ENCODE assay signal across 17 cellular contexts in genomic region chr4:114281561-114281960, GRCh38.
DNase-seq lines count a peak whose midpoint lies in the region; ATAC-seq and TF ChIP-seq lines count a peak whose summit lies in the region.
"Had no signal": no experiment of that assay in that cellular context is flagged by ENCODE, and none has a peak within 500 bp of the region (broad histone marks: within the 10 kb centered on the region; RNA-seq: fewer than 3 reads in every experiment).

No MANE protein-coding gene starts in this region.

- H3K4me3 Mint-ChIP-seq in activated CD4-positive, alpha-beta memory T cell treated with anti-CD3 and anti-CD28 coated beads for 36 hours: no peak overlapping the region
- no peak overlapping the region for H3K4me3 Mint-ChIP-seq in CD8-positive, alpha-beta T cell
- H3K4me3 Mint-ChIP-seq in effector memory CD8-positive, alpha-beta T cell: no peak overlapping the region
- H3K4me3 Mint-ChIP-seq: activated T-cell treated with anti-CD3 and anti-CD28 coated beads, Interleukin-2, amount 50 U/mL, for 72 hours; nephron; type B pancreatic cell had no signal

- H3K36me3 Mint-ChIP-seq in activated CD4-positive, alpha-beta memory T cell treated with anti-CD3 and anti-CD28 coated beads for 36 hours: no peaks in the 10 kb centered on the region
- H3K36me3 Mint-ChIP-seq in CD8-positive, alpha-beta T cell: no peaks in the 10 kb centered on the region
- H3K36me3 Mint-ChIP-seq in effector memory CD8-positive, alpha-beta T cell (ENCODE audit: insufficient read depth): no peaks in the 10 kb centered on the region
- H3K36me3 Mint-ChIP-seq: type B pancreatic cell had no signal

- H3K27ac ChIP-seq in SJSA1: peak overlapping the region; percentile 87
- H3K27ac ChIP-seq in CD8-positive, alpha-beta T cell (ENCODE audit: low read depth, low read length): no peak overlapping the region
- H3K27ac ChIP-seq: adrenal gland; BLaER1 treated with 17β-estradiol and CSF1 and Interleukin-3, amounts not matched to agents 10 nM and 100 nM; esophagus muscularis mucosa had no signal

- intact Hi-C loops in activated CD4-positive, alpha-beta memory T cell treated with anti-CD3 and anti-CD28 coated beads for 36 hours (cut with micrococcal nuclease): no loop called here
- intact Hi-C loops in CD8-positive, alpha-beta T cell (cut with DNase I, micrococcal nuclease): no loop called here

- H3K4me3 ChIP-seq in SJSA1: no peak overlapping the region
- H3K4me3 ChIP-seq in fibroblast of mammary gland (ENCODE audit: control insufficient read depth, low read depth, low read length): no peak overlapping the region
- no peak overlapping the region for H3K4me3 ChIP-seq in skeletal muscle cell (ENCODE audit: low read depth, low read length)
- no peak overlapping the region for H3K4me3 ChIP-seq in CD8-positive, alpha-beta T cell (ENCODE audit: low read depth, low read length)
- H3K4me3 ChIP-seq: adrenal gland; BLaER1 treated with 17β-estradiol and CSF1 and Interleukin-3, amounts not matched to agents 10 nM and 100 nM; esophagus muscularis mucosa had no signal

- no peaks in the 10 kb centered on the region for H3K27me3 ChIP-seq in SJSA1 (replicated peaks)
- no peaks in the 10 kb centered on the region for H3K27me3 ChIP-seq in CD8-positive, alpha-beta T cell (ENCODE audit: insufficient read depth, low read length)
- H3K27me3 ChIP-seq: adrenal gland; BLaER1 treated with 17β-estradiol and CSF1 and Interleukin-3, amounts not matched to agents 10 nM and 100 nM; esophagus muscularis mucosa had no signal

- DNase-seq in EL (peak; percentile 83), SJSA1 (ENCODE audit: low read depth in 1 of 2, low spot score in 2 of 2) (peak in 1 of 2 experiments; percentile 78), fibroblast of mammary gland (ENCODE audit: low read depth) (peak; percentile 40), skeletal muscle cell (ENCODE audit: low read depth) (peak; percentile 69)
- no peak for DNase-seq in activated CD4-positive, alpha-beta memory T cell treated with anti-CD3 and anti-CD28 coated beads for 36 hours
- no peak for DNase-seq in CD8-positive, alpha-beta T cell
- DNase-seq in effector memory CD8-positive, alpha-beta T cell: no peak
- DNase-seq: activated CD4-positive, alpha-beta T cell treated with anti-CD3 and anti-CD28 coated beads, Interleukin-2, amount 50 U/mL, for 4 hours; activated T-cell treated with anti-CD3 and anti-CD28 coated beads, Interleukin-2, amount 50 U/mL, for 72 hours; adrenal gland; DMS79; NCI-H187 had no signal

- H3K4me1 ChIP-seq in SJSA1 (replicated peaks): peaks cover 29% of the 10 kb centered on the region
- no peaks in the 10 kb centered on the region for H3K4me1 ChIP-seq in CD8-positive, alpha-beta T cell (ENCODE audit: insufficient read depth, low read length)
- H3K4me1 ChIP-seq: adrenal gland had no signal

- H3K9me3 ChIP-seq in SJSA1 (replicated peaks): 0 out of 2 replicates have a peak, but pooled peaks cover 5% of the 10 kb centered on the region
- no peaks in the 10 kb centered on the region for H3K9me3 ChIP-seq in CD8-positive, alpha-beta T cell (ENCODE audit: low read length)
- H3K9me3 ChIP-seq: adrenal gland had no signal

- H3K27ac Mint-ChIP-seq in activated CD4-positive, alpha-beta memory T cell treated with anti-CD3 and anti-CD28 coated beads for 36 hours: no peak overlapping the region
- H3K27ac Mint-ChIP-seq in CD8-positive, alpha-beta T cell: no peak overlapping the region
- H3K27ac Mint-ChIP-seq in effector memory CD8-positive, alpha-beta T cell: no peak overlapping the region
- H3K27ac Mint-ChIP-seq: activated T-cell treated with anti-CD3 and anti-CD28 coated beads, Interleukin-2, amount 50 U/mL, for 72 hours; nephron; type B pancreatic cell had no signal

- no peaks in the 10 kb centered on the region for H3K9me3 Mint-ChIP-seq in activated CD4-positive, alpha-beta memory T cell treated with anti-CD3 and anti-CD28 coated beads for 36 hours
- H3K9me3 Mint-ChIP-seq in CD8-positive, alpha-beta T cell: no peaks in the 10 kb centered on the region
- H3K9me3 Mint-ChIP-seq in effector memory CD8-positive, alpha-beta T cell: peaks cover 0 to 2% of the 10 kb centered on the region in 2 donors

- no peaks in the 10 kb centered on the region for H3K27me3 Mint-ChIP-seq in activated CD4-positive, alpha-beta memory T cell treated with anti-CD3 and anti-CD28 coated beads for 36 hours
- peaks cover 5% of the 10 kb centered on the region for H3K27me3 Mint-ChIP-seq in CD8-positive, alpha-beta T cell (ENCODE audit: low read depth)
- peaks cover 0 to 6% of the 10 kb centered on the region in 2 donors for H3K27me3 Mint-ChIP-seq in effector memory CD8-positive, alpha-beta T cell
- H3K27me3 Mint-ChIP-seq: type B pancreatic cell had no signal

- ATAC-seq in CD8-positive, alpha-beta T cell: no peak
- ATAC-seq in HG03280 (IDR thresholded peaks at IDR 0.05; ENCODE audit: unreplicated experiment): no peak
- ATAC-seq in effector memory CD8-positive, alpha-beta T cell (replicated peaks): no peak
- ATAC-seq: activated T-cell treated with anti-CD3 and anti-CD28 coated beads, Interleukin-2, amount 50 U/mL, for 72 hours had no signal

- no peak for TF ChIP-seq CTCF in fibroblast of mammary gland (conservative IDR thresholded peaks at IDR 0.05; ENCODE audit: control insufficient read depth, insufficient read depth, low read depth, low read length)
- TF ChIP-seq CTCF in CD8-positive, alpha-beta T cell (IDR thresholded peaks at IDR 0.05): no peak

- no peaks in the 10 kb centered on the region for H3K4me1 Mint-ChIP-seq in activated CD4-positive, alpha-beta memory T cell treated with anti-CD3 and anti-CD28 coated beads for 36 hours (ENCODE audit: low read depth)
- H3K4me1 Mint-ChIP-seq in CD8-positive, alpha-beta T cell (ENCODE audit: low read depth): no peaks in the 10 kb centered on the region
- H3K4me1 Mint-ChIP-seq in effector memory CD8-positive, alpha-beta T cell (ENCODE audit: low read depth in 2 of 2): no peaks in the 10 kb centered on the region
- H3K4me1 Mint-ChIP-seq: nephron had no signal

- POLR2A ChIA-PET in activated CD4-positive, alpha-beta memory T cell treated with anti-CD3 and anti-CD28 coated beads for 36 hours (lab: Charles Lee): no interaction called here
- POLR2A ChIA-PET in CD8-positive, alpha-beta T cell (lab: Charles Lee): no interaction called here

- peaks cover 3% of the 10 kb centered on the region; the same call in 1 of the 2 replicates for H3K36me3 ChIP-seq in SJSA1
- H3K36me3 ChIP-seq in CD8-positive, alpha-beta T cell (ENCODE audit: insufficient read depth, low read length): no peaks in the 10 kb centered on the region
- H3K36me3 ChIP-seq: adrenal gland; BLaER1 treated with 17β-estradiol and CSF1 and Interleukin-3, amounts not matched to agents 10 nM and 100 nM; esophagus muscularis mucosa had no signal

- CTCF ChIA-PET in activated CD4-positive, alpha-beta memory T cell treated with anti-CD3 and anti-CD28 coated beads for 36 hours (lab: Charles Lee): no interaction called here
- CTCF ChIA-PET in CD8-positive, alpha-beta T cell (lab: Charles Lee): no interaction called here

Comparison
In these comparisons a context has a peak if more than half of its experiments do, and no peak if none do; other contexts are left out.
1. DNase-seq: peak in EL (single experiment), fibroblast of mammary gland (single experiment) and skeletal muscle cell (single experiment); none in activated CD4-positive, alpha-beta memory T cell treated with anti-CD3 and anti-CD28 coated beads for 36 hours (single experiment), CD8-positive, alpha-beta T cell (0 of 7) and effector memory CD8-positive, alpha-beta T cell (0 of 3).